15 cellular contexts compared by ENCODE assay signal in the genomic region with DNA sequence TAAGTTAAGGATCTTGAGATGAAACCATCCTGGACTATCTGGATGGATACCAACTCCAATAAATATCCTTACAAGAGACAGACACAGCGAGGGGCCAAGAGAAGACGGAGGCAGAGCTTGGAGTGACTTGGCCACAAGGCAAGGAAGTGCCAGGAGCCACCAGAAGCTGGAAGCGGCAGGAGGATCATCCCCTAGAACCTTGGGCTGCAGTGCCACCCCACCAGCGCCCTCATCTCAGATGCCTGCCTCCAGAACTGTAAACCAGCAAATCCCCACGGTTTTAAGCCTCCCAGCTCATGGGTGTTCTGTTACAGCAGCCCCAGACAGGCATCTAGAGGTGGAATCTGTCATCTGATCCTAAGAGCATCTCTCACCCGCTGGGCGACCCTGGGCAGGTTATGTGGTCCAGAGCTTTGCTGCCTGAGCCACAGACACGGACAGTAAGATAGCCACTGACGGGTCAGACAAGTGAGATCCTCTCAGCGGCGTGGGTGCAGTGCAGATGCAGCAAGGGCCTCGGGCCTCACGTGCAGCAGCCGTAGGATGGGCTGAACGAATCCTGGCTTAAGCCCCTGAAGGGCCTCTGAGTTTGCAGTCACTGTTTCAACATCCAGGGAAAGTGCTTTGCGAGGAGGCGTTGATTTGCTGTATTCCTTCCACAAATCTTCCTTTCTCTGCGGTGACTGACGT. TPM values are rescaled to one million over a fixed set of nuclear protein-coding genes. Genes with fewer than 3 reads are reported as not detected.
DNase-seq lines count a peak whose midpoint lies in the region; TF ChIP-seq lines count a peak whose summit lies in the region.
"Had no signal": no experiment of that assay in that cellular context is flagged by ENCODE, and none has a peak within 500 bp of the region (broad histone marks: within the 10 kb centered on the region; RNA-seq: fewer than 3 reads in every experiment).

No MANE protein-coding gene starts in this region.

- H3K27ac ChIP-seq in suprapubic skin: no peak overlapping the region
- H3K27ac ChIP-seq: body of pancreas had no signal

- peaks cover 3% of the 10 kb centered on the region for H3K36me3 Mint-ChIP-seq in activated naive CD4-positive, alpha-beta T cell treated with anti-CD3 and anti-CD28 coated beads, Interleukin-2, amount 10 ng/mL, durations not matched to agents 7 days and 5 days
- no peaks in the 10 kb centered on the region for H3K36me3 Mint-ChIP-seq in activated naive CD4-positive, alpha-beta T cell treated with anti-CD3 and anti-CD28 coated beads for 36 hours (ENCODE audit: low read depth)
- no peaks in the 10 kb centered on the region for H3K36me3 Mint-ChIP-seq in glutamatergic neuron (ENCODE audit: unreplicated experiment)

- TF ChIP-seq CTCF in glutamatergic neuron (IDR thresholded peaks at IDR 0.05; ENCODE audit: partially characterized antibody, unreplicated experiment) (no peak), suprapubic skin (IDR thresholded peaks at IDR 0.05) (no peak)

- H3K9me3 ChIP-seq in suprapubic skin: no peaks in the 10 kb centered on the region
- H3K9me3 ChIP-seq: body of pancreas, MG63 had no signal

- H3K27me3 Mint-ChIP-seq in activated naive CD4-positive, alpha-beta T cell treated with anti-CD3 and anti-CD28 coated beads, Interleukin-2, amount 10 ng/mL, durations not matched to agents 7 days and 5 days: peaks cover 16% of the 10 kb centered on the region
- H3K27me3 Mint-ChIP-seq in activated naive CD4-positive, alpha-beta T cell treated with anti-CD3 and anti-CD28 coated beads for 36 hours (ENCODE audit: low read depth): no peaks in the 10 kb centered on the region
- H3K27me3 Mint-ChIP-seq in glutamatergic neuron (ENCODE audit: unreplicated experiment): peaks cover 3% of the 10 kb centered on the region
- H3K27me3 Mint-ChIP-seq: activated CD8-positive, alpha-beta T cell treated with anti-CD3 and anti-CD28 coated beads for 36 hours had no signal

- no peak for TF ChIP-seq EP300 in suprapubic skin (IDR thresholded peaks at IDR 0.05)

- H3K36me3 ChIP-seq in suprapubic skin: no peaks in the 10 kb centered on the region
- H3K36me3 ChIP-seq: MG63 had no signal

- H3K4me3 Mint-ChIP-seq in activated naive CD4-positive, alpha-beta T cell treated with anti-CD3 and anti-CD28 coated beads, Interleukin-2, amount 10 ng/mL, durations not matched to agents 7 days and 5 days: no peak overlapping the region
- no peak overlapping the region for H3K4me3 Mint-ChIP-seq in activated naive CD4-positive, alpha-beta T cell treated with anti-CD3 and anti-CD28 coated beads for 36 hours
- peak overlapping the region; percentile 6 for H3K4me3 Mint-ChIP-seq in glutamatergic neuron (ENCODE audit: unreplicated experiment)
- H3K4me3 Mint-ChIP-seq: activated CD8-positive, alpha-beta T cell treated with anti-CD3 and anti-CD28 coated beads for 36 hours had no signal

- TF ChIP-seq POLR2A in suprapubic skin (IDR thresholded peaks at IDR 0.05): no peak

- intact Hi-C loops in activated naive CD4-positive, alpha-beta T cell treated with anti-CD3 and anti-CD28 coated beads for 36 hours (cut with micrococcal nuclease): no loop called here

- no peaks in the 10 kb centered on the region for H3K9me3 Mint-ChIP-seq in activated naive CD4-positive, alpha-beta T cell treated with anti-CD3 and anti-CD28 coated beads, Interleukin-2, amount 10 ng/mL, durations not matched to agents 7 days and 5 days
- H3K9me3 Mint-ChIP-seq in activated naive CD4-positive, alpha-beta T cell treated with anti-CD3 and anti-CD28 coated beads for 36 hours: no peaks in the 10 kb centered on the region
- peaks cover 2% of the 10 kb centered on the region for H3K9me3 Mint-ChIP-seq in glutamatergic neuron (ENCODE audit: unreplicated experiment)
- H3K9me3 Mint-ChIP-seq: activated CD8-positive, alpha-beta T cell treated with anti-CD3 and anti-CD28 coated beads for 36 hours had no signal

- no peak overlapping the region for H3K27ac Mint-ChIP-seq in activated naive CD4-positive, alpha-beta T cell treated with anti-CD3 and anti-CD28 coated beads, Interleukin-2, amount 10 ng/mL, durations not matched to agents 7 days and 5 days
- no peak overlapping the region for H3K27ac Mint-ChIP-seq in activated naive CD4-positive, alpha-beta T cell treated with anti-CD3 and anti-CD28 coated beads for 36 hours
- H3K27ac Mint-ChIP-seq in glutamatergic neuron (ENCODE audit: unreplicated experiment): no peak overlapping the region
- H3K27ac Mint-ChIP-seq: activated CD8-positive, alpha-beta T cell treated with anti-CD3 and anti-CD28 coated beads for 36 hours had no signal

- H3K4me1 Mint-ChIP-seq in activated naive CD4-positive, alpha-beta T cell treated with anti-CD3 and anti-CD28 coated beads, Interleukin-2, amount 10 ng/mL, durations not matched to agents 7 days and 5 days: peaks cover 37% of the 10 kb centered on the region
- peaks cover 41% of the 10 kb centered on the region for H3K4me1 Mint-ChIP-seq in activated naive CD4-positive, alpha-beta T cell treated with anti-CD3 and anti-CD28 coated beads for 36 hours (ENCODE audit: low read depth)
- peaks cover 12% of the 10 kb centered on the region for H3K4me1 Mint-ChIP-seq in glutamatergic neuron (ENCODE audit: low read depth, unreplicated experiment)

- CTCF ChIA-PET in activated naive CD4-positive, alpha-beta T cell treated with anti-CD3 and anti-CD28 coated beads, Interleukin-2, amount 10 ng/mL, durations not matched to agents 7 days and 5 days (lab: Charles Lee): no interaction called here
- CTCF ChIA-PET in activated naive CD4-positive, alpha-beta T cell treated with anti-CD3 and anti-CD28 coated beads for 36 hours (lab: Charles Lee): no interaction called here

- DNase-seq in activated naive CD4-positive, alpha-beta T cell treated with anti-CD3 and anti-CD28 coated beads, Interleukin-2, amount 10 ng/mL, durations not matched to agents 7 days and 5 days: peak; percentile 17
- no peak for DNase-seq in activated naive CD4-positive, alpha-beta T cell treated with anti-CD3 and anti-CD28 coated beads for 36 hours
- peak; percentile 15 for DNase-seq in NCI-H69 (lab: John Stamatoyannopoulos, UW)
- DNase-seq in glutamatergic neuron: no peak
- peak; percentile 44 to 72 for DNase-seq in suprapubic skin (ENCODE audit: low spot score in 2 of 2)
- DNase-seq in RKO (ENCODE audit: low spot score): no peak
- DNase-seq in dermis blood vessel endothelial cell: no peak
- DNase-seq in SIG-M5 (lab: John Stamatoyannopoulos, UW): no peak
- DNase-seq: activated CD8-positive, alpha-beta T cell treated with anti-CD3 and anti-CD28 coated beads for 36 hours; activated gamma-delta T cell; foreskin melanocyte; mesendoderm; MG63; NCI-H345 had no signal

- no peaks in the 10 kb centered on the region for H3K4me1 ChIP-seq in suprapubic skin
- H3K4me1 ChIP-seq: body of pancreas had no signal

- H3K4me3 ChIP-seq in suprapubic skin: no peak overlapping the region
- H3K4me3 ChIP-seq: body of pancreas, MG63 had no signal

- no peaks in the 10 kb centered on the region for H3K27me3 ChIP-seq in suprapubic skin
- H3K27me3 ChIP-seq: body of pancreas, MG63 had no signal

- 87% methylated on average over 16 of the region's 19 CpGs for WGBS in suprapubic skin

RNA-seq across cellular contexts. Expression of a gene that starts 25.1 kb away (rescaled TPM):
- total RNA-seq in activated naive CD4-positive, alpha-beta T cell treated with anti-CD3 and anti-CD28 coated beads for 36 hours: 1 to 10 TPM; 2.3 to 2.7 TPM
- total RNA-seq in glutamatergic neuron (ENCODE audit: unreplicated experiment) (143 TPM), suprapubic skin (10 to 100 TPM; 52.8 to 76.8 (median 63.3) TPM), dermis blood vessel endothelial cell (92.1 and 94.1 TPM in 2 replicates)

RNA-seq across cellular contexts. Expression of a gene that starts 45.1 kb away (rescaled TPM):
- total RNA-seq in activated naive CD4-positive, alpha-beta T cell treated with anti-CD3 and anti-CD28 coated beads for 36 hours: 10 to 100 TPM; 18.0 to 18.1 TPM
- total RNA-seq in glutamatergic neuron (ENCODE audit: unreplicated experiment): 15.6 TPM
- 10 to 100 TPM in 3 of 4 donors, 1 to 10 TPM in 1; 7.6 to 17.9 (median 11.8) TPM for total RNA-seq in suprapubic skin
- total RNA-seq in dermis blood vessel endothelial cell: 14.0 and 15.8 TPM in 2 replicates

RNA-seq across cellular contexts. Expression of a gene that starts 45.1 kb away (rescaled TPM):
- 1 to 10 TPM in 1 of 2 experiments, under 1 TPM in 1; 0.91 to 1.3 TPM for total RNA-seq in activated naive CD4-positive, alpha-beta T cell treated with anti-CD3 and anti-CD28 coated beads for 36 hours
- total RNA-seq in glutamatergic neuron (ENCODE audit: unreplicated experiment): 6.8 TPM
- 1 to 10 TPM in 2 of 4 donors, under 1 TPM in 2; 0.91 to 8.0 (median 1.2) TPM for total RNA-seq in suprapubic skin
- 2.7 and 5.8 TPM in 2 replicates for total RNA-seq in dermis blood vessel endothelial cell

Comparison
In these comparisons a context has a peak if more than half of its experiments do, and no peak if none do; other contexts are left out.
1. DNase-seq: peak in activated naive CD4-positive, alpha-beta T cell treated with anti-CD3 and anti-CD28 coated beads, Interleukin-2, amount 10 ng/mL, durations not matched to agents 7 days and 5 days (single experiment), NCI-H69 (single experiment) and suprapubic skin (2 of 2); none in activated naive CD4-positive, alpha-beta T cell treated with anti-CD3 and anti-CD28 coated beads for 36 hours (single experiment), glutamatergic neuron (single experiment), RKO (single experiment), dermis blood vessel endothelial cell (single experiment) and SIG-M5 (single experiment).
2. RNA of a gene that starts 25.1 kb away (total RNA-seq): 143 TPM in glutamatergic neuron (single experiment), 92.1 to 94.1 TPM in dermis blood vessel endothelial cell and 52.8 to 76.8 TPM in suprapubic skin; 2.3 to 2.7 TPM in activated naive CD4-positive, alpha-beta T cell treated with anti-CD3 and anti-CD28 coated beads for 36 hours; every median in the first group is over 10 times any median in the second.